Comparison of ENCODE assay signal across 12 cellular contexts in the genomic region with DNA sequence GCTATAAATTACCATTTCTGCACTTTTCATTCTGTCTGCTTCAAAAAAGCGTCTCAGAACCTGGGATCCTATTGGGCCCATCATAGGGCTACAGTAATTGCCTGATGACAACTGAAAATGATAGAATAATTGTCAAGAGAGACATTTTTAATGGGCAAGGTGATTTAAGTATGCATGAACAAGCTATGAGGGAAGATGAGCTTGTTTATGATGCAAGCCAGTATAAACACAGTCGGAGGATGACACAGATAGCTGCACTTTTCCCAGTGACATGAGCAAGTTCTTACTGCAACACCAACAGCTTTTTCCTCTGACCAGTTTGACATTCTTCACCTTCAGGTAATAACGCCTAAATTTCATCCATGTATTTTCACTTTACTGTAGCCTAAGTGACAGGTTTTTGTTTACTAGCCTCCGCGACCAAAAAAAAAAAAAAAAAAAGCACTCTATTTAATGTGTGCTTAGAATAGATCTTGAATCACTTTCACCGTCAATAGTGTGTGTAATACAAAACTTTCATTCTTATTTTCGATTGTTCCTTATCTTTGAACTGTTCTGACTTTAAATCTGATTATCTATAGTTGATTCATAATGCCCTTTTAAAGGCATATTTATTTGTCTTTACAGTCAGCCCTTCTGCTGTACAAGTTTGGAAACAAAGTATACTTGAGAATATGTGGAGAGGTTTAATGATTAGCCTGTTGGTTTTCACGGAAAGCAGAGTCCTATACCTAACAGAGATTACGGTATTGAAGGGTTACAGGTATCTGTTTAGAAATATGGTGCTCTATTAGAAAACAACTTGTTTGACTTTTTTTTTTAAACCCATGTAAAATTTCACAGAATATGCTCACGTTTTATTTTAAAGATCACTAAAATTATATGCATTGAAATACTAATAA. TPM values are rescaled to one million over a fixed set of nuclear protein-coding genes. Genes with fewer than 3 reads are reported as not detected.
A peak's percentile ranks its signal among the peaks of the same experiment; 100 is the strongest.
DNase-seq lines count a peak whose midpoint lies in the region; ATAC-seq and TF ChIP-seq lines count a peak whose summit lies in the region.
"Had no signal": no experiment of that assay in that cellular context is flagged by ENCODE, and none has a peak within 500 bp of the region (broad histone marks: within the 10 kb centered on the region; RNA-seq: fewer than 3 reads in every experiment).

No MANE protein-coding gene starts in this region.

- no peak for TF ChIP-seq CTCF in thoracic aorta (IDR thresholded peaks at IDR 0.05)

- H3K27ac ChIP-seq in thoracic aorta = peak overlapping the region in 1 of 2 donors; percentile 45
- H3K27ac ChIP-seq: HL-60 had no signal

- H3K4me1 ChIP-seq in thoracic aorta (ENCODE audit: control insufficient read depth in 1 of 2, low read depth in 2 of 2) = peaks cover 3 to 36% of the 10 kb centered on the region in 2 donors

- DNase-seq in NCI-H1417 (lab: John Stamatoyannopoulos, UW) = peak; percentile 24 to 67 (median 66)
- DNase-seq in NCI-H1417 treated with DMSO at 0.1 percent for 48 hours (lab: John Stamatoyannopoulos, UW) = no peak
- DNase-seq in SW480 (ENCODE audit: low spot score) = peak; percentile 29
- no peak for DNase-seq in left lobe of liver (ENCODE audit: low spot score)
- DNase-seq in thoracic aorta (ENCODE audit: low spot score) = no peak
- no peak for DNase-seq in NCI-H524 treated with DMSO at 0.1 percent for 48 hours (lab: John Stamatoyannopoulos, UW)
- no peak for DNase-seq in H7
- DNase-seq: hippocampal formation, Peyer's patch had no signal

- H3K36me3 ChIP-seq in thoracic aorta (no peaks in the 10 kb centered on the region), H7 (replicated peaks; ENCODE audit: control insufficient read depth, insufficient read depth, low read length) (no peaks in the 10 kb centered on the region)
- H3K36me3 ChIP-seq: Peyer's patch had no signal

- peak overlapping the region; percentile 69 for H3K4me3 ChIP-seq in thoracic aorta
- H3K4me3 ChIP-seq in H7 (ENCODE audit: insufficient read depth, low read depth, low read length) = no peak overlapping the region

- H3K27me3 ChIP-seq in thoracic aorta (replicated peaks; ENCODE audit: insufficient read depth) (no peaks in the 10 kb centered on the region), H7 (ENCODE audit: control insufficient read depth, insufficient read depth, low read length) (no peaks in the 10 kb centered on the region)
- H3K27me3 ChIP-seq: Peyer's patch had no signal

- ATAC-seq in left lobe of liver (peak; percentile 60), thoracic aorta (ENCODE audit: insufficient number of reproducible peaks, low FRiP score, low read depth) (no peak), GM19328 (IDR thresholded peaks at IDR 0.05; ENCODE audit: unreplicated experiment) (no peak)

- no peaks in the 10 kb centered on the region for H3K9me3 ChIP-seq in thoracic aorta
- H3K9me3 ChIP-seq: Peyer's patch had no signal

RNA-seq across cellular contexts. Expression of gene FOXP2, which starts 1.7 kb away (rescaled TPM):
- 4.4 TPM for total RNA-seq in left lobe of liver
- total RNA-seq in thoracic aorta = 10 to 100 TPM; 16.7 to 17.6 TPM
- 0.22 and 0.28 TPM in 2 replicates for total RNA-seq in H7 (2014; rRNA removed; shearing (Covaris generic))
- total RNA-seq: A673 had no signal

Comparison
In these comparisons a context has a peak if more than half of its experiments do, and no peak if none do; other contexts are left out.
1. DNase-seq: peak in NCI-H1417 (3 of 3) and SW480 (single experiment); none in NCI-H1417 treated with DMSO at 0.1 percent for 48 hours (single experiment), left lobe of liver (single experiment), thoracic aorta (single experiment), NCI-H524 treated with DMSO at 0.1 percent for 48 hours (single experiment) and H7 (single experiment).